14 cellular contexts compared by ENCODE assay signal in the genomic region with DNA sequence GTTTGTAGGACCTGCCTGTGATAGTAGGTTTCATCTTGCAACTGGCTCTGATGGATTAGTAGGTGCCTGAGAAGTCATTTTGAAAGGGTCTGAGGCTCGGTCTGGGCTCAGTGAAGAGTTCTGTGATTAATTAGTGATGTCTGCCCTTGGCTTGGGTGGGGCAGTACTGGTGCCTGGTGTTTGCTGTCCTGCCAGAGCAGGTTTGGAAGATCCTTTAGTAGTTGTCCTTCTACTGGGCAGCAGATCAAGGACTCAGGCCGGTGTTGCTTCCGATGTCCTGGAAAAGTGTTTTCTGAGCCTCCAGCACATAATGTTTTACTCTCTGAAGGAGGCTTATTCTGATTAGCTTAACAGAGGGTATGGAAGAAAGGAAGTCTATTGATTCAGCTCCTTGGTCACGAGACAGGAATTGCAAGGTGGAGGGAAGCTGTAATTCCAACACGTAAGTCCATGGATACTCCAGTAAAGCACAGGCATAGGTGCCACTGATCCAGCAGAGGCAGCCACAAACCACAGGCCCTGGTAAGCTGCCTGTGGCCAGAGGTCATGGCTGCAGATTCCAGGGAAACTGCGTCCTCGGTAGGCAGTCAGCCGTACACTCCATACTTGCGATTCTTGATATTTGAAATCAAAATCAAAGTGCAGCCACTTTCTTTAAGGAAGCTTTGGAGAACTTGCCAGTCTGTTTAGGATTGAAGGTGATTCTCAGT. TPM values are rescaled to one million over a fixed set of nuclear protein-coding genes. Genes with fewer than 3 reads are reported as not detected.
DNase-seq lines count a peak whose midpoint lies in the region; ATAC-seq and TF ChIP-seq lines count a peak whose summit lies in the region.
"Had no signal": no experiment of that assay in that cellular context is flagged by ENCODE, and none has a peak within 500 bp of the region (broad histone marks: within the 10 kb centered on the region; RNA-seq: fewer than 3 reads in every experiment).

No MANE protein-coding gene starts in this region.

- peak overlapping the region; percentile 1 to 17 (median 10) for H3K4me3 ChIP-seq in esophagus muscularis mucosa
- peak overlapping the region in 1 of 2 donors; percentile 10 for H3K4me3 ChIP-seq in muscle layer of colon (ENCODE audit: low read depth in 1 of 2, low read length in 2 of 2)
- H3K4me3 ChIP-seq in tibial artery, result no peak overlapping the region
- H3K4me3 ChIP-seq: BLaER1 treated with 17β-estradiol and CSF1 and Interleukin-3, amounts not matched to agents 10 nM and 100 nM; skin epidermis had no signal

- WGBS in esophagus muscularis mucosa, result 55% methylated on average over 9 of the region's 9 CpGs

- H3K9me3 ChIP-seq in esophagus muscularis mucosa (no peaks in the 10 kb centered on the region), muscle layer of colon (ENCODE audit: low read length) (no peaks in the 10 kb centered on the region), tibial artery (no peaks in the 10 kb centered on the region)
- H3K9me3 ChIP-seq: BLaER1 treated with 17β-estradiol and CSF1 and Interleukin-3, amounts not matched to agents 10 nM and 100 nM had no signal

- H3K36me3 ChIP-seq in esophagus muscularis mucosa (no peaks in the 10 kb centered on the region), muscle layer of colon (ENCODE audit: insufficient read depth, low read length) (no peaks in the 10 kb centered on the region), tibial artery (no peaks in the 10 kb centered on the region)
- H3K36me3 ChIP-seq: BLaER1 treated with 17β-estradiol and CSF1 and Interleukin-3, amounts not matched to agents 10 nM and 100 nM had no signal

- peak overlapping the region; percentile 91 to 99 (median 95) for H3K27ac ChIP-seq in esophagus muscularis mucosa (replicated peaks in 1 of 4)
- peak overlapping the region; percentile 77 for H3K27ac ChIP-seq in muscle layer of colon (ENCODE audit: low read depth, low read length)
- peak overlapping the region; percentile 83 to 88 for H3K27ac ChIP-seq in tibial artery
- H3K27ac ChIP-seq: BLaER1 treated with 17β-estradiol and CSF1 and Interleukin-3, amounts not matched to agents 10 nM and 100 nM had no signal

- POLR2A ChIA-PET in T-cell (lab: Charles Lee), result no interaction called here

- peak overlapping the region; percentile 43 for H3K4me3 Mint-ChIP-seq in activated T-helper 17 cell treated with anti-CD3 and anti-CD28 coated beads, Interleukin-2, amount 50 U/mL, for 72 hours
- H3K4me3 Mint-ChIP-seq in T-cell (no peak overlapping the region), osteocyte (ENCODE audit: unreplicated experiment) (no peak overlapping the region)
- H3K4me3 Mint-ChIP-seq: naive thymus-derived CD8-positive, alpha-beta T cell; stimulated activated naive CD8-positive, alpha-beta T cell treated with anti-CD3 and anti-CD28 coated beads, Interleukin-15, Interleukin-2, amounts not matched to agents 100 ng/mL and 50 ng/mL, for 24 hours had no signal

- DNase-seq in esophagus muscularis mucosa (ENCODE audit: extremely low spot score) (no peak), tibial artery (no peak), T-cell (no peak), NAMALWA (ENCODE audit: low spot score) (no peak), osteocyte (ENCODE audit: extremely low spot score, unreplicated experiment) (no peak)
- DNase-seq: effector memory CD4-positive, alpha-beta T cell; naive thymus-derived CD8-positive, alpha-beta T cell; NCI-H1436 had no signal

- ATAC-seq in activated T-helper 17 cell treated with anti-CD3 and anti-CD28 coated beads, Interleukin-2, amount 50 U/mL, for 72 hours (replicated peaks), result no peak
- no peak for ATAC-seq in T-cell (replicated peaks in 1 of 4)
- no peak for ATAC-seq in HG02970 (IDR thresholded peaks at IDR 0.05; ENCODE audit: low FRiP score, unreplicated experiment)

- peak overlapping the region; percentile 75 for H3K27ac Mint-ChIP-seq in activated T-helper 17 cell treated with anti-CD3 and anti-CD28 coated beads, Interleukin-2, amount 50 U/mL, for 72 hours
- H3K27ac Mint-ChIP-seq in T-cell (no peak overlapping the region), osteocyte (ENCODE audit: unreplicated experiment) (no peak overlapping the region)
- H3K27ac Mint-ChIP-seq: stimulated activated naive CD8-positive, alpha-beta T cell treated with anti-CD3 and anti-CD28 coated beads, Interleukin-15, Interleukin-2, amounts not matched to agents 100 ng/mL and 50 ng/mL, for 24 hours had no signal

- peaks cover 5% of the 10 kb centered on the region for H3K36me3 Mint-ChIP-seq in activated T-helper 17 cell treated with anti-CD3 and anti-CD28 coated beads, Interleukin-2, amount 50 U/mL, for 72 hours (ENCODE audit: low read depth)
- H3K36me3 Mint-ChIP-seq in T-cell (no peaks in the 10 kb centered on the region), osteocyte (ENCODE audit: unreplicated experiment) (no peaks in the 10 kb centered on the region)

- peaks cover 21% of the 10 kb centered on the region for H3K4me1 Mint-ChIP-seq in activated T-helper 17 cell treated with anti-CD3 and anti-CD28 coated beads, Interleukin-2, amount 50 U/mL, for 72 hours
- H3K4me1 Mint-ChIP-seq in T-cell (peaks cover 0 to 17% (median 10%) of the 10 kb centered on the region in 3 donors), osteocyte (ENCODE audit: unreplicated experiment) (peaks cover 4% of the 10 kb centered on the region)

- no peak overlapping the region for H3K9ac ChIP-seq in muscle layer of colon (ENCODE audit: low read length)
- H3K9ac ChIP-seq: BLaER1 treated with 17β-estradiol and CSF1 and Interleukin-3, amounts not matched to agents 10 nM and 100 nM had no signal

- TF ChIP-seq CTCF in esophagus muscularis mucosa (IDR thresholded peaks at IDR 0.05) (no peak), tibial artery (IDR thresholded peaks at IDR 0.05) (no peak), osteocyte (IDR thresholded peaks at IDR 0.05) (no peak)

- H3K27me3 ChIP-seq in esophagus muscularis mucosa, result no peaks in the 10 kb centered on the region
- H3K27me3 ChIP-seq in muscle layer of colon (ENCODE audit: control insufficient read depth in 1 of 2, insufficient read depth in 2 of 2, low read length in 2 of 2), result no peaks in the 10 kb centered on the region
- no peaks in the 10 kb centered on the region for H3K27me3 ChIP-seq in tibial artery
- H3K27me3 ChIP-seq: BLaER1 treated with 17β-estradiol and CSF1 and Interleukin-3, amounts not matched to agents 10 nM and 100 nM had no signal

- H3K4me1 ChIP-seq in esophagus muscularis mucosa (peaks cover 82 to 98% (median 96%) of the 10 kb centered on the region in 4 donors), muscle layer of colon (ENCODE audit: insufficient read depth, low read length) (peaks cover 69% of the 10 kb centered on the region), tibial artery (peaks cover 15 to 87% (median 64%) of the 10 kb centered on the region in 4 donors)

- H3K9me3 Mint-ChIP-seq in activated T-helper 17 cell treated with anti-CD3 and anti-CD28 coated beads, Interleukin-2, amount 50 U/mL, for 72 hours, result no peaks in the 10 kb centered on the region
- H3K9me3 Mint-ChIP-seq in T-cell, result no peaks in the 10 kb centered on the region
- H3K9me3 Mint-ChIP-seq in osteocyte (ENCODE audit: unreplicated experiment), result no peaks in the 10 kb centered on the region
- H3K9me3 Mint-ChIP-seq: naive thymus-derived CD8-positive, alpha-beta T cell; stimulated activated naive CD8-positive, alpha-beta T cell treated with anti-CD3 and anti-CD28 coated beads, Interleukin-15, Interleukin-2, amounts not matched to agents 100 ng/mL and 50 ng/mL, for 24 hours had no signal

- no peak for TF ChIP-seq EP300 in esophagus muscularis mucosa (IDR thresholded peaks at IDR 0.05)

- CTCF ChIA-PET in T-cell (lab: Charles Lee), result interaction anchor here in 1 of 2 donors (0.6 kb wide), 1 partner anchor 291 kb away, joined by 4 read pairs; no protein-coding TSS in a partner anchor

- no peaks in the 10 kb centered on the region for H3K27me3 Mint-ChIP-seq in activated T-helper 17 cell treated with anti-CD3 and anti-CD28 coated beads, Interleukin-2, amount 50 U/mL, for 72 hours
- H3K27me3 Mint-ChIP-seq in T-cell (peaks cover 0 to 8% of the 10 kb centered on the region in 2 donors), osteocyte (ENCODE audit: unreplicated experiment) (peaks cover 11% of the 10 kb centered on the region)
- H3K27me3 Mint-ChIP-seq: stimulated activated naive CD8-positive, alpha-beta T cell treated with anti-CD3 and anti-CD28 coated beads, Interleukin-15, Interleukin-2, amounts not matched to agents 100 ng/mL and 50 ng/mL, for 24 hours had no signal

- no peak for TF ChIP-seq POLR2A in esophagus muscularis mucosa (IDR thresholded peaks at IDR 0.05; ENCODE audit: low read depth)

- intact Hi-C loops in esophagus muscularis mucosa (cut with DNase I), result no loop called here
- intact Hi-C loops in tibial artery (cut with DNase I; ENCODE audit: low total_unique reads), result no loop called here

RNA-seq across cellular contexts. Expression of a gene that starts 18.7 kb away (rescaled TPM):
- total RNA-seq in activated T-helper 17 cell treated with anti-CD3 and anti-CD28 coated beads, Interleukin-2, amount 50 U/mL, for 72 hours, result 10 to 100 TPM; 21.7 to 46.3 TPM
- 100 to 1,000 TPM; 137 to 176 (median 154) TPM for total RNA-seq in esophagus muscularis mucosa
- total RNA-seq in T-cell, result 1 to 10 TPM in 3 of 5 donors, under 1 TPM in 2; 0.55 to 5.2 (median 2.5) TPM
- total RNA-seq in osteocyte, result 0.51 and 0.65 TPM in 2 replicates

Comparison
In these comparisons a context has a peak if more than half of its experiments do, and no peak if none do; other contexts are left out.
1. H3K4me3 ChIP-seq: peak in esophagus muscularis mucosa (4 of 4); none in tibial artery (0 of 2).
2. Peak in every context shown above with its lines, with median percentiles within 50 percentile points of each other: H3K27ac ChIP-seq.